In the genomic region with DNA sequence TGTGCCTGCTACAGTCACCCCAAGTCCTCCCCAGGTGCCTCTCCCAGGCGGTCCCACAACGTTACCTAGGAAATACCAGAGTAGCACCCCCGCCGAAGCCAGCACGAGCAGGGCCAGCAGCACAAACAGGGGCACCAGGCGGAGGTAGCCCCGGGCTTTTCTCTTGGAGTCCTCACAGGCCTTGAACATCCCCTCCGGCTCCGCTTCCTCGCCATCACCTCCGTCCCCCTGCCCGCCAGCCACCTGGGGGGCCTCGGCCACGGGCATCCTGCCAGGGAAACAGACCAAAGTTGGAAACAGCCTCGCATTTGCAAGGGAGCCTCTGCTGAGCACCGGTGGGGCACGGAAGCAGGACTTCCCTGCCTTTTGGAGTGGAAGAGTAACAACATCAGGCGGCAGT, we compare ENCODE assay signal across 22 cellular contexts. TPM values are rescaled to one million over a fixed set of nuclear protein-coding genes. Genes with fewer than 3 reads are reported as not detected.
A peak's percentile ranks its signal among the peaks of the same experiment; 100 is the strongest.
DNase-seq lines count a peak whose midpoint lies in the region; ATAC-seq and TF ChIP-seq lines count a peak whose summit lies in the region.
"Had no signal": no experiment of that assay in that cellular context is flagged by ENCODE, and none has a peak within 500 bp of the region (broad histone marks: within the 10 kb centered on the region; RNA-seq: fewer than 3 reads in every experiment).

No MANE protein-coding gene starts in this region.

- H3K4me1 ChIP-seq in NT2/D1 (ENCODE audit: insufficient read depth, insufficient read length) (peaks cover 5% of the 10 kb centered on the region), OCI-LY3 (ENCODE audit: low read length) (peaks cover 72% of the 10 kb centered on the region), mesenchymal stem cell (ENCODE audit: control insufficient read depth, insufficient read depth, low read depth, low read length) (peaks cover 3% of the 10 kb centered on the region), neuronal stem cell (ENCODE audit: control insufficient read depth in 2 of 2, insufficient read depth in 1 of 2, low read depth in 1 of 2, low read length in 2 of 2) (peaks cover 0 to 3% of the 10 kb centered on the region in 2 donors), heart left ventricle (no peaks in the 10 kb centered on the region)
- H3K4me1 ChIP-seq in CD4-positive, alpha-beta memory T cell (ENCODE audit: insufficient read depth, low read length), result no peaks in the 10 kb centered on the region

- no peak for TF ChIP-seq CTCF in OCI-LY3 (IDR thresholded peaks at IDR 0.05; ENCODE audit: low read depth, low read length)
- TF ChIP-seq CTCF in heart left ventricle (IDR thresholded peaks at IDR 0.05), result no peak
- TF ChIP-seq CTCF in glutamatergic neuron (IDR thresholded peaks at IDR 0.05; ENCODE audit: partially characterized antibody, unreplicated experiment), result no peak

- H3K4me2 ChIP-seq in OCI-LY3 (ENCODE audit: low read length), result peak overlapping the region; percentile 83
- no peak overlapping the region for H3K4me2 ChIP-seq in mesenchymal stem cell (ENCODE audit: low read length, poor library complexity, severe bottlenecking)
- H3K4me2 ChIP-seq in neuronal stem cell (ENCODE audit: insufficient read depth, low read length, poor library complexity, severe bottlenecking), result no peak overlapping the region
- H3K4me2 ChIP-seq: BLaER1 had no signal

- POLR2A ChIA-PET in CD4-positive, alpha-beta memory T cell (lab: Charles Lee; ENCODE audit: partially characterized antibody), result no interaction called here

- H3K36me3 ChIP-seq in NT2/D1 (ENCODE audit: insufficient read depth, insufficient read length, low read length) (no peaks in the 10 kb centered on the region), OCI-LY3 (replicated peaks; ENCODE audit: low read depth, low read length) (no peaks in the 10 kb centered on the region), mesenchymal stem cell (ENCODE audit: control insufficient read depth in 1 of 2, insufficient read depth in 2 of 2, low read depth in 1 of 2, low read length in 2 of 2) (no peaks in the 10 kb centered on the region), neuronal stem cell (replicated peaks in 1 of 2; ENCODE audit: control insufficient read depth in 2 of 2, insufficient read depth in 2 of 2, low read length in 2 of 2) (no peaks in the 10 kb centered on the region), heart left ventricle (no peaks in the 10 kb centered on the region)
- no peaks in the 10 kb centered on the region for H3K36me3 ChIP-seq in CD4-positive, alpha-beta memory T cell (ENCODE audit: insufficient read depth, low read length)
- H3K36me3 ChIP-seq: BE2C, BLaER1 had no signal

- H3K23ac ChIP-seq in mesenchymal stem cell (ENCODE audit: low read length in 2 of 2) (no peak overlapping the region), neuronal stem cell (ENCODE audit: low read depth, low read length, poor library complexity) (no peak overlapping the region)

- H3K79me1 ChIP-seq in mesenchymal stem cell (replicated peaks; ENCODE audit: low read length, poor library complexity, severe bottlenecking), result no peaks in the 10 kb centered on the region
- H3K79me1 ChIP-seq in neuronal stem cell (ENCODE audit: low read depth, low read length), result no peaks in the 10 kb centered on the region

- H2BK5ac ChIP-seq in mesenchymal stem cell (ENCODE audit: low read depth, low read length, poor library complexity, severe bottlenecking) (no peak overlapping the region), neuronal stem cell (ENCODE audit: low read length) (peak overlapping the region; percentile 3)

- H3K27me3 ChIP-seq in NT2/D1 (ENCODE audit: insufficient read depth, insufficient read length) (no peaks in the 10 kb centered on the region), OCI-LY3 (ENCODE audit: low read depth, low read length) (peaks cover 16% of the 10 kb centered on the region; the same call in 1 of the 2 replicates), mesenchymal stem cell (ENCODE audit: control insufficient read depth in 1 of 2, insufficient read depth in 1 of 2, low read length in 2 of 2) (peaks cover 68 to 94% of the 10 kb centered on the region in 2 experiments), neuronal stem cell (ENCODE audit: control insufficient read depth in 3 of 3, insufficient read depth in 3 of 3, low read depth in 1 of 3, low read length in 3 of 3) (peaks cover 0 to 62% (median under 1%) of the 10 kb centered on the region in 3 experiments), heart left ventricle (peaks cover 0 to 25% (median 3%) of the 10 kb centered on the region in 9 donors)
- no peaks in the 10 kb centered on the region for H3K27me3 ChIP-seq in CD4-positive, alpha-beta memory T cell (ENCODE audit: insufficient read depth, low read length)
- H3K27me3 ChIP-seq: BE2C, BLaER1 had no signal

- H3K4me3 ChIP-seq in NT2/D1 (ENCODE audit: insufficient read length, low read depth) (no peak overlapping the region), OCI-LY3 (ENCODE audit: low read length) (peak overlapping the region; percentile 63), mesenchymal stem cell (ENCODE audit: insufficient read depth in 1 of 2, low read depth in 1 of 2, low read length in 2 of 2) (no peak overlapping the region), neuronal stem cell (ENCODE audit: low read length in 2 of 2) (no peak overlapping the region), heart left ventricle (no peak overlapping the region)
- no peak overlapping the region for H3K4me3 ChIP-seq in CD4-positive, alpha-beta memory T cell (ENCODE audit: low read length in 2 of 2)
- H3K4me3 ChIP-seq: BLaER1 had no signal

- CTCF ChIA-PET in CD4-positive, alpha-beta memory T cell (lab: Charles Lee; ENCODE audit: partially characterized antibody), result no interaction called here

- no peak overlapping the region for H3K27ac Mint-ChIP-seq in CD4-positive, alpha-beta memory T cell
- no peak overlapping the region for H3K27ac Mint-ChIP-seq in glutamatergic neuron (ENCODE audit: unreplicated experiment)
- H3K27ac Mint-ChIP-seq: CD14-positive monocyte; CD8-positive, alpha-beta T cell had no signal

- H4K8ac ChIP-seq in mesenchymal stem cell (ENCODE audit: low read length), result peak overlapping the region; percentile 13
- H4K8ac ChIP-seq in neuronal stem cell (ENCODE audit: low read depth, low read length), result no peak overlapping the region

- H2AFZ ChIP-seq in OCI-LY3 (ENCODE audit: low read depth, low read length) (no peak overlapping the region), mesenchymal stem cell (ENCODE audit: low read depth, low read length) (no peak overlapping the region), neuronal stem cell (ENCODE audit: low read length) (no peak overlapping the region)

- DNase-seq in NT2/D1 (ENCODE audit: low read depth, low spot score) (no peak), mesenchymal stem cell (no peak), neuronal stem cell (ENCODE audit: low spot score) (no peak), heart left ventricle (no peak), retina (no peak), glutamatergic neuron (no peak)
- DNase-seq in CD4-positive, alpha-beta memory T cell, result no peak
- DNase-seq: 8988T; ACHN; BE2C; C1 segment of cervical spinal cord; Caco-2; Calu3; CD4-positive, CD25-positive, alpha-beta regulatory T cell; CD8-positive, alpha-beta T cell; DMS79 treated with DMSO at 0.1 percent for 48 hours; GF-D8 had no signal

- H3K4me3 Mint-ChIP-seq in CD4-positive, alpha-beta memory T cell, result no peak overlapping the region
- H3K4me3 Mint-ChIP-seq in glutamatergic neuron (ENCODE audit: unreplicated experiment), result no peak overlapping the region
- H3K4me3 Mint-ChIP-seq: CD14-positive monocyte; CD4-positive, CD25-positive, alpha-beta regulatory T cell; CD8-positive, alpha-beta T cell had no signal

- H3K4ac ChIP-seq in mesenchymal stem cell (ENCODE audit: low read depth in 1 of 2, low read length in 2 of 2) (no peak overlapping the region), neuronal stem cell (ENCODE audit: low read length) (no peak overlapping the region)

- H3K14ac ChIP-seq in mesenchymal stem cell (ENCODE audit: low read length in 2 of 2), result no peak overlapping the region
- peak overlapping the region; percentile 9 for H3K14ac ChIP-seq in neuronal stem cell (ENCODE audit: low read length)

- H3K18ac ChIP-seq in mesenchymal stem cell (ENCODE audit: low read depth in 1 of 2, low read length in 2 of 2), result no peak overlapping the region
- H3K18ac ChIP-seq in neuronal stem cell (ENCODE audit: low read length), result no peak overlapping the region

- H3K9ac ChIP-seq in NT2/D1 (ENCODE audit: insufficient read length, low read depth) (peak overlapping the region; percentile 10), OCI-LY3 (ENCODE audit: low read length) (peak overlapping the region; percentile 40; the same call in 1 of the 2 replicates), mesenchymal stem cell (ENCODE audit: low read length) (no peak overlapping the region), neuronal stem cell (ENCODE audit: low read depth, low read length, poor library complexity) (no peak overlapping the region)
- H3K9ac ChIP-seq: BLaER1 had no signal

- H3K27me3 Mint-ChIP-seq in CD4-positive, alpha-beta memory T cell, result peaks cover 0 to 1% of the 10 kb centered on the region in 2 donors
- H3K27me3 Mint-ChIP-seq in glutamatergic neuron (ENCODE audit: unreplicated experiment), result peaks cover 13% of the 10 kb centered on the region
- H3K27me3 Mint-ChIP-seq: CD4-positive, CD25-positive, alpha-beta regulatory T cell had no signal

- peak overlapping the region; percentile 44 for H3K27ac ChIP-seq in OCI-LY3 (ENCODE audit: low read length)
- no peak overlapping the region for H3K27ac ChIP-seq in mesenchymal stem cell (ENCODE audit: low read length, poor library complexity, severe bottlenecking)
- no peak overlapping the region for H3K27ac ChIP-seq in neuronal stem cell (replicated peaks; ENCODE audit: low read length)
- no peak overlapping the region for H3K27ac ChIP-seq in heart left ventricle
- no peak overlapping the region for H3K27ac ChIP-seq in CD4-positive, alpha-beta memory T cell (ENCODE audit: low read depth, low read length)
- H3K27ac ChIP-seq: BLaER1 had no signal

- H4K20me1 ChIP-seq in OCI-LY3 (ENCODE audit: insufficient read depth, low read length), result no peaks in the 10 kb centered on the region
- H4K20me1 ChIP-seq: BLaER1 had no signal

- H3K79me2 ChIP-seq in OCI-LY3 (ENCODE audit: low read length), result no peaks in the 10 kb centered on the region

- intact Hi-C loops in heart left ventricle (cut with DNase I), result no loop called here
- intact Hi-C loops in CD4-positive, alpha-beta memory T cell (cut with micrococcal nuclease), result no loop called here

- H2BK15ac ChIP-seq in mesenchymal stem cell (ENCODE audit: low read depth, poor library complexity, severe bottlenecking) (no peak overlapping the region), neuronal stem cell (ENCODE audit: low read length) (peak overlapping the region; percentile 56)

- no peaks in the 10 kb centered on the region for H3K36me3 Mint-ChIP-seq in CD4-positive, alpha-beta memory T cell
- H3K36me3 Mint-ChIP-seq in glutamatergic neuron (ENCODE audit: unreplicated experiment), result no peaks in the 10 kb centered on the region
- H3K36me3 Mint-ChIP-seq: CD14-positive monocyte; CD4-positive, CD25-positive, alpha-beta regulatory T cell; CD8-positive, alpha-beta T cell had no signal

- H2BK120ac ChIP-seq in mesenchymal stem cell (ENCODE audit: low read depth, low read length) (no peak overlapping the region), neuronal stem cell (ENCODE audit: low read depth, low read length) (no peak overlapping the region)

- H2AK5ac ChIP-seq in mesenchymal stem cell (ENCODE audit: low read length, severe bottlenecking) (no peak overlapping the region), neuronal stem cell (ENCODE audit: low read depth, low read length) (peak overlapping the region; percentile 35)

- 79% methylated on average over 18 of the region's 18 CpGs for WGBS in mesenchymal stem cell
- no CpG with 5 or more reads among the region's 18 CpGs for WGBS in neuronal stem cell (ENCODE audit: extremely low coverage in 2 of 2, insufficient read length in 2 of 2, insufficient replicate concordance in 1 of 2), 2 donors
- WGBS in heart left ventricle, 4 donors, result 52 to 66% (median 57%) methylated on average over 14 to 18 of the region's 18 CpGs

- no peak for TF ChIP-seq POLR2A in heart left ventricle (IDR thresholded peaks at IDR 0.05)

- H3K9me3 ChIP-seq in NT2/D1 (ENCODE audit: insufficient read depth, low read length) (no peaks in the 10 kb centered on the region), OCI-LY3 (ENCODE audit: insufficient read depth, low read length) (no peaks in the 10 kb centered on the region), mesenchymal stem cell (ENCODE audit: control insufficient read depth, low read length) (no peaks in the 10 kb centered on the region), neuronal stem cell (replicated peaks in 1 of 2; ENCODE audit: control insufficient read depth in 2 of 2, insufficient read depth in 1 of 2, low read depth in 1 of 2, low read length in 2 of 2) (no peaks in the 10 kb centered on the region), heart left ventricle (no peaks in the 10 kb centered on the region)
- H3K9me3 ChIP-seq in CD4-positive, alpha-beta memory T cell (ENCODE audit: control insufficient read depth in 1 of 2, low read length in 2 of 2), result no peaks in the 10 kb centered on the region
- H3K9me3 ChIP-seq: BE2C, BLaER1, Caco-2 had no signal

- no peak overlapping the region for H2BK12ac ChIP-seq in mesenchymal stem cell (ENCODE audit: low read length in 2 of 2)
- H2BK12ac ChIP-seq in neuronal stem cell (ENCODE audit: low read length), result no peak overlapping the region

- no peak overlapping the region for H4K91ac ChIP-seq in mesenchymal stem cell (ENCODE audit: low read length)
- H4K91ac ChIP-seq in neuronal stem cell (ENCODE audit: low read depth, low read length, poor library complexity), result no peak overlapping the region

- no peaks in the 10 kb centered on the region for H3K9me3 Mint-ChIP-seq in CD4-positive, alpha-beta memory T cell
- peaks cover 7% of the 10 kb centered on the region for H3K9me3 Mint-ChIP-seq in glutamatergic neuron (ENCODE audit: unreplicated experiment)
- H3K9me3 Mint-ChIP-seq: CD8-positive, alpha-beta T cell had no signal

- no peak for ATAC-seq in heart left ventricle
- ATAC-seq: CD8-positive, alpha-beta T cell had no signal

- peaks cover 8 to 14% (median 10%) of the 10 kb centered on the region in 4 donors for H3K4me1 Mint-ChIP-seq in CD4-positive, alpha-beta memory T cell
- peaks cover 18% of the 10 kb centered on the region for H3K4me1 Mint-ChIP-seq in glutamatergic neuron (ENCODE audit: low read depth, unreplicated experiment)
- H3K4me1 Mint-ChIP-seq: CD14-positive monocyte had no signal

RNA-seq across cellular contexts. Expression of gene TMPRSS6, which starts 6.4 kb away (rescaled TPM):
- not detected for polyA plus RNA-seq in mesenchymal stem cell (2013, experiment 1 of 2)
- polyA plus RNA-seq in mesenchymal stem cell (2013, experiment 2 of 2), result not detected
- 0.01 TPM for polyA plus RNA-seq in neuronal stem cell (2013, experiment 1 of 2)
- polyA plus RNA-seq in neuronal stem cell (2013, experiment 2 of 2), result not detected
- under 1 TPM in 1 of 9 donors, not detected in 8; 0.91 TPM for total RNA-seq in heart left ventricle
- not detected for polyA plus RNA-seq in heart left ventricle
- total RNA-seq in CD4-positive, alpha-beta memory T cell, result under 1 TPM; 0.61 to 0.90 TPM
- not detected for polyA plus RNA-seq in CD4-positive, alpha-beta memory T cell
- total RNA-seq in glutamatergic neuron (ENCODE audit: unreplicated experiment), result 0.12 TPM
- total RNA-seq: A673, Calu3 had no signal
- polyA plus RNA-seq: AG04450, CD14-positive monocyte had no signal

RNA-seq across cellular contexts. Expression of gene IL2RB, which starts 46.6 kb away (rescaled TPM):
- polyA plus RNA-seq in mesenchymal stem cell (2013, experiment 1 of 2), result 4.9 TPM
- 5.1 TPM for polyA plus RNA-seq in mesenchymal stem cell (2013, experiment 2 of 2)
- 0.47 TPM for polyA plus RNA-seq in neuronal stem cell (2013, experiment 1 of 2)
- 0.43 TPM for polyA plus RNA-seq in neuronal stem cell (2013, experiment 2 of 2)
- total RNA-seq in heart left ventricle (1 to 10 TPM in 2 of 9 donors, under 1 TPM in 6, not detected in 1; 0.09 to 8.7 (median 0.38) TPM), glutamatergic neuron (ENCODE audit: unreplicated experiment) (not detected)
- under 1 TPM; 0.24 to 0.38 TPM for polyA plus RNA-seq in heart left ventricle
- total RNA-seq in CD4-positive, alpha-beta memory T cell, result 10 to 100 TPM; 55.4 to 63.8 TPM
- polyA plus RNA-seq in CD4-positive, alpha-beta memory T cell, result 100 to 1,000 TPM in 1 of 2 donors, 10 to 100 TPM in 1; 37.6 to 107 TPM
- total RNA-seq: Caco-2, Calu3 had no signal

RNA-seq across cellular contexts. Expression of gene KCTD17, which starts 51.6 kb away (rescaled TPM):
- polyA plus RNA-seq in mesenchymal stem cell (2013, experiment 1 of 2), result 17.9 TPM
- 20.1 TPM for polyA plus RNA-seq in mesenchymal stem cell (2013, experiment 2 of 2)
- 46.3 TPM for polyA plus RNA-seq in neuronal stem cell (2013, experiment 1 of 2)
- polyA plus RNA-seq in neuronal stem cell (2013, experiment 2 of 2), result 47.4 TPM
- 10 to 100 TPM; 10.8 to 62.0 (median 17.3) TPM for total RNA-seq in heart left ventricle
- polyA plus RNA-seq in heart left ventricle, result 10 to 100 TPM; 17.1 to 27.3 TPM
- total RNA-seq in CD4-positive, alpha-beta memory T cell, result 10 to 100 TPM; 32.3 to 33.4 TPM
- polyA plus RNA-seq in CD4-positive, alpha-beta memory T cell, result 10 to 100 TPM in 1 of 2 donors, 1 to 10 TPM in 1; 9.0 to 13.2 TPM
- 137 TPM for total RNA-seq in glutamatergic neuron (ENCODE audit: unreplicated experiment)

Comparison
In these comparisons a context has a peak if more than half of its experiments do, and no peak if none do; other contexts are left out.
1. H3K9ac ChIP-seq: peak in NT2/D1 (single experiment) and OCI-LY3 (single experiment); none in mesenchymal stem cell (single experiment) and neuronal stem cell (single experiment).
2. RNA of gene IL2RB, which starts 46.6 kb away (total RNA-seq): 55.4 to 63.8 TPM in CD4-positive, alpha-beta memory T cell; 0.09 to 8.7 TPM in heart left ventricle and not detected in glutamatergic neuron (single experiment); every median in the first group is over 4 times any median in the second.